In genomic region chr10:91517394-91517793, GRCh38 we compare ENCODE assay signal across 10 cellular contexts.
"Had no signal": no experiment of that assay in that cellular context is flagged by ENCODE, and none has a peak within 500 bp of the region (broad histone marks: within the 10 kb centered on the region; RNA-seq: fewer than 3 reads in every experiment).

No MANE protein-coding gene starts in this region.

- H3K9me3 Mint-ChIP-seq: GM23338 had no signal

- H3K27ac Mint-ChIP-seq: GM23338, H9, HFFc6 had no signal

- H3K36me3 ChIP-seq: HAP-1 had no signal

- H3K4me1 ChIP-seq: HAP-1 had no signal

- DNase-seq: GM23248, GOT3, H7, H9, HCEC 1CT, HFFc6 had no signal

- H3K9me3 ChIP-seq: HAP-1 had no signal

- ATAC-seq: GM23338, HCT116 had no signal

- H3K4me1 Mint-ChIP-seq: H9 had no signal

- H3K27ac ChIP-seq: GM23248 had no signal

- H3K4me2 ChIP-seq: GM23338 had no signal

- H3K4me3 Mint-ChIP-seq: GM23338, H9, HFFc6 had no signal

- H2AFZ ChIP-seq: GM23248, GM23338 had no signal

- FAIRE-seq: H1 had no signal

- H3K4me3 ChIP-seq: GM23248, GM23338, HAP-1 had no signal

- H3K9ac ChIP-seq: GM23248 had no signal
